In the genomic region with DNA sequence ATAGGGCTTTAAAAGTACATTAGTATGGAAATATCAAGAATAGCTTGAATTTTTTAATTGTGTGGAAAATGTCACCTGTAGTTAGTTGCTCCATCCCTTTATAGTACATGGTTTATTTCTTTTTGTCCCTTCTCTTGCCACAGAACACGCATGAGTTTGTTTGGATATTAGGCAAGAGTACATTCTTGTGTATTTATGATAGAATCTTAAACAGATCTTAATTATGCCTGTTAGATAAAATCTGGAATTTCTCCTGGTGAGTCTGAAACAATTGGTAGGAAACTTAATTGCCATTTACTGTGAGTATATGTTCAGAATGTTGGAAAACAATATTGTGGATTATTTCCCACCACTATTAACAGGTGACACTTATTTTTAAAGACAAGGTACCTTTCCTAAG, we compare ENCODE assay signal across 34 cellular contexts.
"Had no signal": no experiment of that assay in that cellular context is flagged by ENCODE, and none has a peak within 500 bp of the region (broad histone marks: within the 10 kb centered on the region; RNA-seq: fewer than 3 reads in every experiment).

No MANE protein-coding gene starts in this region.

- H3K9me3 ChIP-seq: heart left ventricle, pancreas, prostate gland, stomach, tibial artery had no signal

- H3K4me3 Mint-ChIP-seq: activated naive CD8-positive, alpha-beta T cell treated with anti-CD3 and anti-CD28 coated beads for 36 hours; activated T-cell treated with anti-CD3 and anti-CD28 coated beads, Interleukin-2, amount 50 U/mL, for 24 hours; effector memory CD8-positive, alpha-beta T cell; immature natural killer cell; memory B cell; naive thymus-derived CD8-positive, alpha-beta T cell; neural crest cell had no signal

- H3K27ac ChIP-seq: brain microvascular endothelial cell, heart left ventricle, pancreas, prostate gland, skin epidermis, stomach, tibial artery, WERI-Rb-1 had no signal

- H3K27ac Mint-ChIP-seq: activated naive CD8-positive, alpha-beta T cell treated with anti-CD3 and anti-CD28 coated beads for 36 hours; activated T-cell treated with anti-CD3 and anti-CD28 coated beads, Interleukin-2, amount 50 U/mL, for 24 hours; immature natural killer cell; memory B cell had no signal

- H3K4me3 ChIP-seq: heart left ventricle, pancreas, prostate gland, skin epidermis, stomach, tibial artery had no signal

- H3K9me3 Mint-ChIP-seq: activated naive CD8-positive, alpha-beta T cell treated with anti-CD3 and anti-CD28 coated beads for 36 hours; activated T-cell treated with anti-CD3 and anti-CD28 coated beads, Interleukin-2, amount 50 U/mL, for 24 hours; effector memory CD8-positive, alpha-beta T cell; immature natural killer cell; memory B cell; naive thymus-derived CD8-positive, alpha-beta T cell; neural crest cell had no signal

- H3K4me1 ChIP-seq: heart left ventricle, prostate gland, tibial artery had no signal

- H3K27me3 ChIP-seq: brain microvascular endothelial cell, heart left ventricle, pancreas, stomach, tibial artery had no signal

- DNase-seq: activated CD4-positive, alpha-beta T cell treated with anti-CD3 and anti-CD28 coated beads for 48 hours; activated CD4-positive, alpha-beta T cell treated with anti-CD3 and anti-CD28 coated beads, Interleukin-2, amount 50 U/mL, for 48 hours; activated CD8-positive, alpha-beta memory T cell treated with anti-CD3 and anti-CD28 coated beads, Interleukin-2, amount 50 U/mL, for 48 hours; activated gamma-delta T cell; activated naive CD8-positive, alpha-beta T cell treated with anti-CD3 and anti-CD28 coated beads for 36 hours; activated T-cell treated with anti-CD3 and anti-CD28 coated beads, Interleukin-2, amount 50 U/mL, for 24 hours; amniotic stem cell; brain microvascular endothelial cell; caudate nucleus; cortex of kidney; effector memory CD8-positive, alpha-beta T cell; erythroblast; foreskin fibroblast; heart left ventricle; hypothalamus; immature natural killer cell; kidney; left colon; midbrain; naive thymus-derived CD8-positive, alpha-beta T cell; nucleus accumbens; pancreas; stimulated activated CD4-positive, alpha-beta T cell treated with anti-CD3 and anti-CD28 coated beads, Interleukin-12 subunit alpha, Interleukin-12 subunit beta, amount 100 ng/mL, for 4 hours; stimulated activated CD4-positive, alpha-beta T cell treated with anti-CD3 and anti-CD28 coated beads, Interleukin-4, amount 100 ng/mL, for 1 hour; stomach; T-helper 1 cell; tibial artery; WERI-Rb-1 had no signal

- H3K36me3 ChIP-seq: brain microvascular endothelial cell, pancreas, prostate gland, WERI-Rb-1 had no signal

- ATAC-seq: activated CD4-positive, CD25-positive, alpha-beta regulatory T cell treated with anti-CD3 and anti-CD28 coated beads, Interleukin-2, amount 50 U/mL, for 24 hours; effector memory CD8-positive, alpha-beta T cell; heart left ventricle; left colon; naive thymus-derived CD8-positive, alpha-beta T cell; pancreas; sciatic nerve had no signal
